23 cellular contexts compared by ENCODE assay signal in the genomic region with DNA sequence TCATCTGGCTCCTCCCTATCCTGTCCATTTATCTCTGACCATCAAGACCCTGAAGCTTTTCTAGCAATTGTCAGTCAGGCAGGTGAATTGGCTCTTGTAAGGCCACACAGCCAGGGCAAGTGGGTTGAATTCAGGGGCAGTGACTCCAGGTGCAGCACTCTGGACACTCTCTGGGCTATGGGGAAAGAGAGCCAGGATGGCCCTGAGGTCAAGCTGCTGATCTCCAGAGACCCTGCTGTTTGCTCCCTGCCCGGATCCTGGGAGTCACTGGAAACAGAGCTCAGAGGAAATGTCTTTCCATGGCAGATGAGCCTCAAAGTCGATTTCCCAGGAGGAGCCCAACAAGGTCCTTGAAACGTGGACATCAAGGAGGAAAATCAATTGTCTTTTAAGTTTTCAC.
"Had no signal": no experiment of that assay in that cellular context is flagged by ENCODE, and none has a peak within 500 bp of the region (broad histone marks: within the 10 kb centered on the region; RNA-seq: fewer than 3 reads in every experiment).

No MANE protein-coding gene starts in this region.

- H3K27ac Mint-ChIP-seq: natural killer cell; progenitor cell of endocrine pancreas; stimulated activated naive B cell treated with anti-CD40 and anti-IgM and Interleukin-4, amounts not matched to agents 10 μg/mL and 1 μg/mL and 100 μg/mL, for 72 hours; stimulated activated naive CD8-positive, alpha-beta T cell treated with anti-CD3 and anti-CD28 coated beads, Interleukin-15, Interleukin-2, amounts not matched to agents 100 ng/mL and 50 ng/mL, for 24 hours had no signal

- ATAC-seq: heart right ventricle, left ventricle myocardium superior, lower lobe of right lung, natural killer cell, right lobe of liver, upper lobe of right lung had no signal

- H3K4me3 ChIP-seq: esophagus squamous epithelium, heart right ventricle, lower lobe of right lung, pancreas, right lobe of liver, thoracic aorta, tibial nerve, upper lobe of right lung, uterus had no signal

- H3K27ac ChIP-seq: esophagus squamous epithelium, heart right ventricle, lower lobe of right lung, right lobe of liver, thoracic aorta, tibial nerve, upper lobe of right lung, uterus had no signal

- H3K4me3 Mint-ChIP-seq: natural killer cell; stimulated activated naive B cell treated with anti-CD40 and anti-IgM and Interleukin-4, amounts not matched to agents 10 μg/mL and 1 μg/mL and 100 μg/mL, for 72 hours; stimulated activated naive CD8-positive, alpha-beta T cell treated with anti-CD3 and anti-CD28 coated beads, Interleukin-15, Interleukin-2, amounts not matched to agents 100 ng/mL and 50 ng/mL, for 24 hours had no signal

- H3K9me3 ChIP-seq: esophagus squamous epithelium, lower lobe of right lung, pancreas, right lobe of liver, thoracic aorta, tibial nerve, upper lobe of right lung, uterus had no signal

- DNase-seq: dermis blood vessel endothelial cell; effector memory CD4-positive, alpha-beta T cell; esophagus squamous epithelium; foreskin melanocyte; glutamatergic neuron; heart right ventricle; hippocampal formation; left ventricle myocardium superior; lower lobe of right lung; natural killer cell; occipital lobe; pancreas; right lobe of liver; small intestine; stimulated activated CD4-positive, alpha-beta T cell treated with anti-CD3 and anti-CD28 coated beads, Interleukin-15, amount 100 ng/mL, for 24 hours; stimulated activated CD4-positive, alpha-beta T cell treated with anti-CD3 and anti-CD28 coated beads, Interleukin-2, amount 100 ng/mL, for 48 hours; stimulated activated naive B cell treated with anti-CD40 and anti-IgM and Interleukin-4, amounts not matched to agents 10 μg/mL and 1 μg/mL and 100 μg/mL, for 72 hours; upper lobe of right lung; uterus had no signal

- H3K36me3 ChIP-seq: esophagus squamous epithelium, heart right ventricle, lower lobe of right lung, pancreas, right lobe of liver, thoracic aorta, tibial nerve, upper lobe of right lung, uterus had no signal

- H3K9me3 Mint-ChIP-seq: natural killer cell had no signal

- H3K4me1 ChIP-seq: heart right ventricle, lower lobe of right lung, pancreas, right lobe of liver, tibial nerve, upper lobe of right lung, uterus had no signal

- H3K4me1 Mint-ChIP-seq: natural killer cell had no signal

- H3K27me3 ChIP-seq: pancreas, right lobe of liver, tibial nerve, upper lobe of right lung, uterus had no signal

- H3K36me3 Mint-ChIP-seq: natural killer cell; stimulated activated naive B cell treated with anti-CD40 and anti-IgM and Interleukin-4, amounts not matched to agents 10 μg/mL and 1 μg/mL and 100 μg/mL, for 72 hours had no signal
